In genomic region chr11:26753738-26754504, GRCh38 we compare ENCODE assay signal across 8 cellular contexts. TPM values are rescaled to one million over a fixed set of nuclear protein-coding genes. Genes with fewer than 3 reads are reported as not detected.
A peak's percentile ranks its signal among the peaks of the same experiment; 100 is the strongest.
DNase-seq lines count a peak whose midpoint lies in the region; ATAC-seq and TF ChIP-seq lines count a peak whose summit lies in the region.

No MANE protein-coding gene starts in this region.

- no peak overlapping the region for H3K4me3 ChIP-seq in upper lobe of right lung

- no peaks in the 10 kb centered on the region for H3K36me3 ChIP-seq in upper lobe of right lung

- H3K9me3 ChIP-seq in upper lobe of right lung, result no peaks in the 10 kb centered on the region

- ATAC-seq in HG03354 (IDR thresholded peaks at IDR 0.05; ENCODE audit: poor library complexity, severe bottlenecking, unreplicated experiment) (peak; percentile 80), upper lobe of right lung (peak; percentile 69)

- peak; percentile 3 for DNase-seq in stimulated activated CD4-positive, alpha-beta T cell treated with anti-CD3 and anti-CD28 coated beads, Interleukin-15, amount 100 ng/mL, for 24 hours
- no peak for DNase-seq in stimulated activated CD4-positive, alpha-beta T cell treated with anti-CD3 and anti-CD28 coated beads, Interleukin-1b, Interleukin-23, amount 100 ng/mL, for 48 hours
- DNase-seq in NCI-H446 treated with DMSO at 0.1 percent for 48 hours (lab: John Stamatoyannopoulos, UW), result peak; percentile 61
- peak; percentile 49 to 77 for DNase-seq in T47D (ENCODE audit: low read depth in 1 of 2, low spot score in 1 of 2)
- peak; percentile 67 for DNase-seq in kidney glomerular epithelial cell (lab: John Stamatoyannopoulos, UW)
- no peak for DNase-seq in upper lobe of right lung
- no peak for DNase-seq in mesenteric fat pad (ENCODE audit: low spot score)

- no peaks in the 10 kb centered on the region for H3K27me3 ChIP-seq in upper lobe of right lung

- no peaks in the 10 kb centered on the region for H3K4me1 ChIP-seq in upper lobe of right lung

- no peak overlapping the region for H3K27ac ChIP-seq in upper lobe of right lung

- intact Hi-C loops in upper lobe of right lung (cut with DNase I), result no loop called here

- TF ChIP-seq CTCF in upper lobe of right lung (IDR thresholded peaks at IDR 0.05), result peak; percentile 63

- in situ Hi-C loops in T47D (cut with HindIII; ENCODE audit: low pct_unique_long_range_greater_than_20kb, low sequenced_read_pairs), result no loop called here

RNA-seq across cellular contexts. Expression of gene SLC5A12, which starts 32.1 kb away (rescaled TPM):
- total RNA-seq in upper lobe of right lung, result not detected
- not detected for total RNA-seq in mesenteric fat pad

Comparison
In these comparisons a context has a peak if more than half of its experiments do, and no peak if none do; other contexts are left out.
1. DNase-seq: peak in stimulated activated CD4-positive, alpha-beta T cell treated with anti-CD3 and anti-CD28 coated beads, Interleukin-15, amount 100 ng/mL, for 24 hours (single experiment), NCI-H446 treated with DMSO at 0.1 percent for 48 hours (single experiment), T47D (2 of 2) and kidney glomerular epithelial cell (single experiment); none in stimulated activated CD4-positive, alpha-beta T cell treated with anti-CD3 and anti-CD28 coated beads, Interleukin-1b, Interleukin-23, amount 100 ng/mL, for 48 hours (single experiment), upper lobe of right lung (single experiment) and mesenteric fat pad (single experiment).